ENCODE assay signal across 1 cellular context in the genomic region with DNA sequence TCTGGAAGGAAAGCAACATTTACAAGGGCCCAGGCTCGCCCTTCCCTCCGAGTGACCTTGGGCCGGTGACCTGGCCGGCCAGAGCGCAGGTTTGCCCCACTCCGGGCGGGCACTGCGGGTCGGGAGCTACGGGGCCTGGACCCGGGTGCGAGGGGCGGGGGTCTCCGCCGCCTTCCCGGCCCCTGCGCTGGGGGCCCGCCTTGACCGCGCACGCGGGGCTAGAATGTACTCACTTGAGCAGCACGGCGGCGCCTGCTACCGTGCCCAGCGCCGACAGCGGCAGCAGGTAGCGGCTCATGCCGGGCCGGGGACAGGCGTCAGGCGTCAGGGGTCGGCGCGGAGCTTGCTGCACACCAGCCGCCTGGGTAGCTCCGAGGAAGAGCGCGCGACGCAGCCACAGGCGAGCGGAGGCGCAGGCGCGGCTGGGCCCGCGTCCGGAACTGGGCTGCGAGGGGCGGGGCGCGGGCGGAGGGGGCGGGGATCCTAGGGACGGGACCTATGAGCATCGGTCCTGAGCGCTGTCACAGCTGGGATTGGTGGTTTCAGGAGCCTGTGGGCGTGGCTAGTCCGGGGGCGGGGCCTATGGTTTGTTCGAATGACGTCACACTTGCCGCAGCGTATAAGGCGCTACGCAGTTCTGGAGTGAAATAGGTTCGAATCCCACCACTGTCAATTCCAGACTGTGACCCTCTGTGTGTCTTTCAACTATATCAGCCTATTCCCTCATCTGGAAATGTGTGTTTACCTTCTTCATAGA.
TF ChIP-seq lines count a peak whose summit lies in the region.

A gene with protein sequence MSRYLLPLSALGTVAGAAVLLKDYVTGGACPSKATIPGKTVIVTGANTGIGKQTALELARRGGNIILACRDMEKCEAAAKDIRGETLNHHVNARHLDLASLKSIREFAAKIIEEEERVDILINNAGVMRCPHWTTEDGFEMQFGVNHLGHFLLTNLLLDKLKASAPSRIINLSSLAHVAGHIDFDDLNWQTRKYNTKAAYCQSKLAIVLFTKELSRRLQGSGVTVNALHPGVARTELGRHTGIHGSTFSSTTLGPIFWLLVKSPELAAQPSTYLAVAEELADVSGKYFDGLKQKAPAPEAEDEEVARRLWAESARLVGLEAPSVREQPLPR (minus strand): TSS at position 414 of the 757 bp plus-strand sequence. CDS start 116 bp downstream, at position 298.

TF ChIP-seq in A549, 52 proteins besides CTCF, POLR2A, EP300 and RAD21 (continued from another document):
- TF ChIP-seq, protein P1, sequence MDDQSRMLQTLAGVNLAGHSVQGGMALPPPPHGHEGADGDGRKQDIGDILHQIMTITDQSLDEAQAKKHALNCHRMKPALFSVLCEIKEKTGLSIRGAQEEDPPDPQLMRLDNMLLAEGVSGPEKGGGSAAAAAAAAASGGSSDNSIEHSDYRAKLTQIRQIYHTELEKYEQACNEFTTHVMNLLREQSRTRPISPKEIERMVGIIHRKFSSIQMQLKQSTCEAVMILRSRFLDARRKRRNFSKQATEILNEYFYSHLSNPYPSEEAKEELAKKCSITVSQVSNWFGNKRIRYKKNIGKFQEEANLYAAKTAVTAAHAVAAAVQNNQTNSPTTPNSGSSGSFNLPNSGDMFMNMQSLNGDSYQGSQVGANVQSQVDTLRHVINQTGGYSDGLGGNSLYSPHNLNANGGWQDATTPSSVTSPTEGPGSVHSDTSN (IDR thresholded peaks at IDR 0.05), result no peak
- TF ChIP-seq SREBF2 (IDR thresholded peaks at IDR 0.05) (no peak), SMC3 (IDR thresholded peaks at IDR 0.05) (no peak), HOXB5 (CRISPR knock-in tag; IDR thresholded peaks at IDR 0.05) (no peak), FOSB (CRISPR knock-in tag; IDR thresholded peaks at IDR 0.05) (no peak), BHLHE40 (IDR thresholded peaks at IDR 0.05; ENCODE audit: low read depth, low read length) (no peak), ZNF302 (CRISPR knock-in tag; IDR thresholded peaks at IDR 0.05) (no peak), KDM1A (IDR thresholded peaks at IDR 0.05; ENCODE audit: low read depth) (no peak), TFCP2L1 (CRISPR knock-in tag; IDR thresholded peaks at IDR 0.05) (no peak), GATA3 (IDR thresholded peaks at IDR 0.05; ENCODE audit: borderline replicate concordance) (no peak), NFE2L2 (conservative IDR thresholded peaks at IDR 0.05; ENCODE audit: low read length) (no peak), FOXS1 (CRISPR knock-in tag; IDR thresholded peaks at IDR 0.05) (no peak), NPAS2 (CRISPR knock-in tag; IDR thresholded peaks at IDR 0.05; ENCODE audit: borderline replicate concordance) (no peak), JUNB (IDR thresholded peaks at IDR 0.05) (no peak), PHF8 (IDR thresholded peaks at IDR 0.05; ENCODE audit: borderline replicate concordance, low read depth) (peak; percentile 55; the same call in 1 of the 2 replicates), RCOR1 (IDR thresholded peaks at IDR 0.05; ENCODE audit: low read depth, low read length) (0 out of 2 replicates have a peak, but pooled peaks have one; percentile 48), RNF2 (IDR thresholded peaks at IDR 0.05; ENCODE audit: borderline replicate concordance, low read depth) (no peak), ZFP36 (IDR thresholded peaks at IDR 0.05; ENCODE audit: borderline replicate concordance, partially characterized antibody) (no peak), RARB (CRISPR knock-in tag; IDR thresholded peaks at IDR 0.05) (no peak), CBX2 (IDR thresholded peaks at IDR 0.05; ENCODE audit: borderline replicate concordance, low read depth) (no peak), MAFK (IDR thresholded peaks at IDR 0.05; ENCODE audit: partially characterized antibody) (no peak), MAZ (IDR thresholded peaks at IDR 0.05; ENCODE audit: borderline replicate concordance, low read depth, low read length) (no peak)
- TF ChIP-seq, protein P2, sequence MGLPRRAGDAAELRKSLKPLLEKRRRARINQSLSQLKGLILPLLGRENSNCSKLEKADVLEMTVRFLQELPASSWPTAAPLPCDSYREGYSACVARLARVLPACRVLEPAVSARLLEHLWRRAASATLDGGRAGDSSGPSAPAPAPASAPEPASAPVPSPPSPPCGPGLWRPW (IDR thresholded peaks at IDR 0.05), result no peak
- TF ChIP-seq, protein P3, sequence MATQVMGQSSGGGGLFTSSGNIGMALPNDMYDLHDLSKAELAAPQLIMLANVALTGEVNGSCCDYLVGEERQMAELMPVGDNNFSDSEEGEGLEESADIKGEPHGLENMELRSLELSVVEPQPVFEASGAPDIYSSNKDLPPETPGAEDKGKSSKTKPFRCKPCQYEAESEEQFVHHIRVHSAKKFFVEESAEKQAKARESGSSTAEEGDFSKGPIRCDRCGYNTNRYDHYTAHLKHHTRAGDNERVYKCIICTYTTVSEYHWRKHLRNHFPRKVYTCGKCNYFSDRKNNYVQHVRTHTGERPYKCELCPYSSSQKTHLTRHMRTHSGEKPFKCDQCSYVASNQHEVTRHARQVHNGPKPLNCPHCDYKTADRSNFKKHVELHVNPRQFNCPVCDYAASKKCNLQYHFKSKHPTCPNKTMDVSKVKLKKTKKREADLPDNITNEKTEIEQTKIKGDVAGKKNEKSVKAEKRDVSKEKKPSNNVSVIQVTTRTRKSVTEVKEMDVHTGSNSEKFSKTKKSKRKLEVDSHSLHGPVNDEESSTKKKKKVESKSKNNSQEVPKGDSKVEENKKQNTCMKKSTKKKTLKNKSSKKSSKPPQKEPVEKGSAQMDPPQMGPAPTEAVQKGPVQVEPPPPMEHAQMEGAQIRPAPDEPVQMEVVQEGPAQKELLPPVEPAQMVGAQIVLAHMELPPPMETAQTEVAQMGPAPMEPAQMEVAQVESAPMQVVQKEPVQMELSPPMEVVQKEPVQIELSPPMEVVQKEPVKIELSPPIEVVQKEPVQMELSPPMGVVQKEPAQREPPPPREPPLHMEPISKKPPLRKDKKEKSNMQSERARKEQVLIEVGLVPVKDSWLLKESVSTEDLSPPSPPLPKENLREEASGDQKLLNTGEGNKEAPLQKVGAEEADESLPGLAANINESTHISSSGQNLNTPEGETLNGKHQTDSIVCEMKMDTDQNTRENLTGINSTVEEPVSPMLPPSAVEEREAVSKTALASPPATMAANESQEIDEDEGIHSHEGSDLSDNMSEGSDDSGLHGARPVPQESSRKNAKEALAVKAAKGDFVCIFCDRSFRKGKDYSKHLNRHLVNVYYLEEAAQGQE (IDR thresholded peaks at IDR 0.05), result no peak
- TF ChIP-seq, protein P4, sequence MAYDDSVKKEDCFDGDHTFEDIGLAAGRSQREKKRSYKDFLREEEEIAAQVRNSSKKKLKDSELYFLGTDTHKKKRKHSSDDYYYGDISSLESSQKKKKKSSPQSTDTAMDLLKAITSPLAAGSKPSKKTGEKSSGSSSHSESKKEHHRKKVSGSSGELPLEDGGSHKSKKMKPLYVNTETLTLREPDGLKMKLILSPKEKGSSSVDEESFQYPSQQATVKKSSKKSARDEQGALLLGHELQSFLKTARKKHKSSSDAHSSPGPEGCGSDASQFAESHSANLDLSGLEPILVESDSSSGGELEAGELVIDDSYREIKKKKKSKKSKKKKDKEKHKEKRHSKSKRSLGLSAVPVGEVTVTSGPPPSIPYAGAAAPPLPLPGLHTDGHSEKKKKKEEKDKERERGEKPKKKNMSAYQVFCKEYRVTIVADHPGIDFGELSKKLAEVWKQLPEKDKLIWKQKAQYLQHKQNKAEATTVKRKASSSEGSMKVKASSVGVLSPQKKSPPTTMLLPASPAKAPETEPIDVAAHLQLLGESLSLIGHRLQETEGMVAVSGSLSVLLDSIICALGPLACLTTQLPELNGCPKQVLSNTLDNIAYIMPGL (CRISPR knock-in tag; IDR thresholded peaks at IDR 0.05; ENCODE audit: borderline replicate concordance), result no peak
